23 cellular contexts compared by ENCODE assay signal in genomic region chr1:29306471-29307140, GRCh38.
A peak's percentile ranks its signal among the peaks of the same experiment; 100 is the strongest.
DNase-seq lines count a peak whose midpoint lies in the region; ATAC-seq and TF ChIP-seq lines count a peak whose summit lies in the region.
"Had no signal": no experiment of that assay in that cellular context is flagged by ENCODE, and none has a peak within 500 bp of the region (broad histone marks: within the 10 kb centered on the region; RNA-seq: fewer than 3 reads in every experiment).

No MANE protein-coding gene starts in this region.

- no peak for TF ChIP-seq RAD21 in SK-N-SH (IDR thresholded peaks at IDR 0.05; ENCODE audit: low read length)

- CTCF ChIA-PET in SK-N-SH (lab: Yijun Ruan, JAX), result interaction anchor here (1.1 to 1.6 kb wide), 2 partner anchors 15 to 397 kb away, joined by 3 read pairs; no protein-coding TSS in a partner anchor
- CTCF ChIA-PET in HEK293 (lab: Yijun Ruan, JAX), result interaction anchor here (0.6 kb wide), 1 partner anchor 9 kb away, joined by 3 read pairs; no protein-coding TSS in a partner anchor

- no peaks in the 10 kb centered on the region for H3F3A ChIP-seq in SK-N-SH (replicated peaks; ENCODE audit: insufficient read depth)

- H3K9me3 Mint-ChIP-seq in neural crest cell, result no peaks in the 10 kb centered on the region

- H2AFZ ChIP-seq in SK-N-SH (ENCODE audit: low read depth), result no peak overlapping the region
- H2AFZ ChIP-seq: GM23248 had no signal

- no peak overlapping the region for H3K4me3 ChIP-seq in SK-N-SH (ENCODE audit: low read depth in 2 of 2, low read length in 1 of 2)
- H3K4me3 ChIP-seq in HEK293 (ENCODE audit: low read depth, low read length), result no peak overlapping the region
- H3K4me3 ChIP-seq: GM23248, SJCRH30 had no signal

- peak overlapping the region; percentile 86 for H3K27ac Mint-ChIP-seq in neural crest cell (ENCODE audit: unreplicated experiment)

- H3K27me3 Mint-ChIP-seq in neural crest cell (ENCODE audit: low read depth), result no peaks in the 10 kb centered on the region

- H3K9ac ChIP-seq in SK-N-SH, result no peak overlapping the region
- H3K9ac ChIP-seq: GM23248 had no signal

- no peak for DNase-seq in SK-N-SH
- DNase-seq in cerebellum (ENCODE audit: low spot score), result peak; percentile 72
- DNase-seq in neural crest cell (ENCODE audit: low read depth, low spot score), result no peak
- no peak for DNase-seq in ecto neural progenitor cell (ENCODE audit: low spot score)
- DNase-seq in NCI-H2227 (lab: John Stamatoyannopoulos, UW; ENCODE audit: unreplicated experiment), result no peak
- DNase-seq: 8988T, Calu3, DMS79 treated with DMSO at 0.1 percent for 48 hours, GM23248, H7, Kasumi-1, NCI-H1092 treated with DMSO at 0.1 percent for 48 hours, NCI-H1436, NCI-H187, NCI-H2081 treated with DMSO at 0.1 percent for 48 hours, NCI-H446, NCI-H524 treated with DMSO at 0.1 percent for 48 hours, NCI-H774, SJCRH30 had no signal

- H3K9me3 ChIP-seq in SK-N-SH (no peaks in the 10 kb centered on the region), HEK293 (ENCODE audit: control insufficient read depth, insufficient read depth, low read depth, low read length) (no peaks in the 10 kb centered on the region)
- H3K9me3 ChIP-seq: SJCRH30 had no signal

- H3K27ac ChIP-seq in SK-N-SH (ENCODE audit: low read depth in 2 of 2, low read length in 1 of 2) (no peak overlapping the region), HEK293 (ENCODE audit: extremely low read depth, low read depth, low read length) (no peak overlapping the region)
- H3K27ac ChIP-seq: GM23248, HL-60, SJCRH30 had no signal

- WGBS in SK-N-SH (ENCODE audit: low lambda C conversion rate), result 82% methylated on average over 9 of the region's 10 CpGs

- H3K4me3 Mint-ChIP-seq in neural crest cell, result no peak overlapping the region

- POLR2A ChIA-PET in SK-N-SH (lab: Yijun Ruan, JAX), result no interaction called here
- POLR2A ChIA-PET in HEK293 (lab: Yijun Ruan, JAX), result no interaction called here

- H3K79me2 ChIP-seq in SK-N-SH (ENCODE audit: insufficient read depth), result no peaks in the 10 kb centered on the region

- ATAC-seq in SK-N-SH treated with all-trans-retinoic acid at 6 μM for 48 hours (peak; percentile 28; the same call in 1 of the 3 replicates), GM19467 (IDR thresholded peaks at IDR 0.05; ENCODE audit: unreplicated experiment) (no peak)

- no peak for TF ChIP-seq EP300 in SK-N-SH (IDR thresholded peaks at IDR 0.05; ENCODE audit: borderline replicate concordance in 1 of 2, low read depth in 1 of 2, low read length in 1 of 2)

- H3K36me3 ChIP-seq in SK-N-SH (replicated peaks in 1 of 2; ENCODE audit: control insufficient read depth in 1 of 2, insufficient read depth in 2 of 2, low read length in 1 of 2) (no peaks in the 10 kb centered on the region), HEK293 (ENCODE audit: control insufficient read depth in 2 of 2, insufficient read depth in 1 of 2, low read length in 2 of 2) (peaks cover 0 to 72% of the 10 kb centered on the region in 2 experiments; a peak in 1 of 3 replicates)

- H4K20me1 ChIP-seq in SK-N-SH (ENCODE audit: insufficient read depth), result no peaks in the 10 kb centered on the region

- peaks cover 6% of the 10 kb centered on the region for H3K4me1 Mint-ChIP-seq in neural crest cell

- TF ChIP-seq CTCF in SK-N-SH (IDR thresholded peaks at IDR 0.05), result no peak
- TF ChIP-seq CTCF in HEK293 (tag by site-specific recombination; IDR thresholded peaks at IDR 0.05), result no peak
- no peak for TF ChIP-seq CTCF in neural crest cell (conservative IDR thresholded peaks at IDR 0.05)

- H3K9me2 ChIP-seq in SK-N-SH, result no peaks in the 10 kb centered on the region

- no peaks in the 10 kb centered on the region for H3K27me3 ChIP-seq in SK-N-SH (ENCODE audit: insufficient read depth)
- H3K27me3 ChIP-seq: SJCRH30 had no signal

- H3K4me2 ChIP-seq in SK-N-SH, result no peak overlapping the region

- H3K4me1 ChIP-seq in SK-N-SH (ENCODE audit: control insufficient read depth in 1 of 2, insufficient read depth in 2 of 2, low read depth in 1 of 2, low read length in 1 of 2), result no peaks in the 10 kb centered on the region; a peak in 1 of 4 replicates
- H3K4me1 ChIP-seq in HEK293 (ENCODE audit: control insufficient read depth, insufficient read depth, low read length), result no peaks in the 10 kb centered on the region
- H3K4me1 ChIP-seq: SJCRH30 had no signal

- no peaks in the 10 kb centered on the region for H3K36me3 Mint-ChIP-seq in neural crest cell (ENCODE audit: low read depth)

TF ChIP-seq in SK-N-SH treated with all-trans-retinoic acid at 6 μM for 48 hours, 23 proteins besides CTCF, POLR2A, EP300 and RAD21 (continues in another document):
- TF ChIP-seq, protein P1, sequence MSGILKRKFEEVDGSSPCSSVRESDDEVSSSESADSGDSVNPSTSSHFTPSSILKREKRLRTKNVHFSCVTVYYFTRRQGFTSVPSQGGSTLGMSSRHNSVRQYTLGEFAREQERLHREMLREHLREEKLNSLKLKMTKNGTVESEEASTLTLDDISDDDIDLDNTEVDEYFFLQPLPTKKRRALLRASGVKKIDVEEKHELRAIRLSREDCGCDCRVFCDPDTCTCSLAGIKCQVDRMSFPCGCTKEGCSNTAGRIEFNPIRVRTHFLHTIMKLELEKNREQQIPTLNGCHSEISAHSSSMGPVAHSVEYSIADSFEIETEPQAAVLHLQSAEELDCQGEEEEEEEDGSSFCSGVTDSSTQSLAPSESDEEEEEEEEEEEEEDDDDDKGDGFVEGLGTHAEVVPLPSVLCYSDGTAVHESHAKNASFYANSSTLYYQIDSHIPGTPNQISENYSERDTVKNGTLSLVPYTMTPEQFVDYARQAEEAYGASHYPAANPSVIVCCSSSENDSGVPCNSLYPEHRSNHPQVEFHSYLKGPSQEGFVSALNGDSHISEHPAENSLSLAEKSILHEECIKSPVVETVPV (CRISPR knock-in tag; IDR thresholded peaks at IDR 0.05), result no peak
- TF ChIP-seq ZFP30 (CRISPR knock-in tag; IDR thresholded peaks at IDR 0.05), result no peak
- TF ChIP-seq BACH2 (CRISPR knock-in tag; IDR thresholded peaks at IDR 0.05; ENCODE audit: borderline replicate concordance), result no peak

TF ChIP-seq in SK-N-SH, 30 proteins besides CTCF, POLR2A, EP300 and RAD21:
- TF ChIP-seq FOXM1 (IDR thresholded peaks at IDR 0.05; ENCODE audit: low read depth), result no peak
- no peak for TF ChIP-seq GABPA (IDR thresholded peaks at IDR 0.05; ENCODE audit: low read depth)
- TF ChIP-seq JUND (IDR thresholded peaks at IDR 0.05), result no peak
- no peak for TF ChIP-seq TEAD4 (IDR thresholded peaks at IDR 0.05; ENCODE audit: borderline replicate concordance, insufficient read depth)
- TF ChIP-seq CHD2 (IDR thresholded peaks at IDR 0.05; ENCODE audit: low read length, partially characterized antibody), result no peak
- TF ChIP-seq NRF1 (IDR thresholded peaks at IDR 0.05; ENCODE audit: low read depth, low read length), result no peak
- TF ChIP-seq FOSL2 (IDR thresholded peaks at IDR 0.05; ENCODE audit: borderline replicate concordance, low read depth), result no peak

TF ChIP-seq in HEK293, 187 proteins besides CTCF, POLR2A, EP300 and RAD21:
- TF ChIP-seq, protein P2, sequence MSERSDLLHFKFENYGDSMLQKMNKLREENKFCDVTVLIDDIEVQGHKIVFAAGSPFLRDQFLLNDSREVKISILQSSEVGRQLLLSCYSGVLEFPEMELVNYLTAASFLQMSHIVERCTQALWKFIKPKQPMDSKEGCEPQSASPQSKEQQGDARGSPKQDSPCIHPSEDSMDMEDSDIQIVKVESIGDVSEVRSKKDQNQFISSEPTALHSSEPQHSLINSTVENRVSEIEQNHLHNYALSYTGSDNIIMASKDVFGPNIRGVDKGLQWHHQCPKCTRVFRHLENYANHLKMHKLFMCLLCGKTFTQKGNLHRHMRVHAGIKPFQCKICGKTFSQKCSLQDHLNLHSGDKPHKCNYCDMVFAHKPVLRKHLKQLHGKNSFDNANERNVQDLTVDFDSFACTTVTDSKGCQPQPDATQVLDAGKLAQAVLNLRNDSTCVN (tag by site-specific recombination; optimal IDR thresholded peaks at IDR 0.05), result no peak
- TF ChIP-seq ZNF76 (tag by site-specific recombination; IDR thresholded peaks at IDR 0.05; ENCODE audit: borderline replicate concordance, low read depth), result peak; percentile 42; the same call in 1 of the 2 replicates
